Comparison of ENCODE assay signal across 16 cellular contexts in the genomic region with DNA sequence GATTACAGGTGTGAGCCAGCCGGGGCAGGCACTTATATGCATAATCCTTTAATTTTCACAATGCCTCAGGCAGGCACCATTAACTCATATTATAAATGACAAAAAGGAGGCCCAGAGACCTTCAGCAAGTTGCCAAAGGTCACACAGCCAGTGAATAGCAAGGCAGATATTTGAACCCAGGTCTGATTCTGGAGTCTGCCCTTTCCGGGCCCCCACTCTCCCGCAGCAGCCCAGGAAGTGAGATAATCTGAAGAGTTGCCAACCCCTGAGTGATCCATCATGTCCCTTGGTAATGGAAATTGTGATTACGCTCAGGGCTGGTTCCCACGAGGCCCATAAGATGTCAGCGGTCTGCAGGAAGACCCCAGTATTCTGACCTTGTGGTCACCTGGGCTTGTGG.
DNase-seq lines count a peak whose midpoint lies in the region; ATAC-seq and TF ChIP-seq lines count a peak whose summit lies in the region.
"Had no signal": no experiment of that assay in that cellular context is flagged by ENCODE, and none has a peak within 500 bp of the region (broad histone marks: within the 10 kb centered on the region; RNA-seq: fewer than 3 reads in every experiment).

No MANE protein-coding gene starts in this region.

- H3K9me3 ChIP-seq in cardiac muscle cell (ENCODE audit: low read depth) (no peaks in the 10 kb centered on the region), left ventricle myocardium inferior (replicated peaks) (no peaks in the 10 kb centered on the region), tibial artery (no peaks in the 10 kb centered on the region)

- POLR2A ChIA-PET in WTC11 (lab: Charles Lee), result no interaction called here

- TF ChIP-seq CTCF in cardiac muscle cell (IDR thresholded peaks at IDR 0.05; ENCODE audit: low read depth, low read length) (no peak), left ventricle myocardium inferior (IDR thresholded peaks at IDR 0.05; ENCODE audit: borderline replicate concordance) (no peak), brain (conservative IDR thresholded peaks at IDR 0.05) (no peak), mesothelial cell of epicardium (IDR thresholded peaks at IDR 0.05; ENCODE audit: unreplicated experiment) (no peak), tibial artery (IDR thresholded peaks at IDR 0.05) (no peak), endothelial cell (IDR thresholded peaks at IDR 0.05; ENCODE audit: unreplicated experiment) (no peak), WTC11 (IDR thresholded peaks at IDR 0.05) (no peak)

- H3K27me3 Mint-ChIP-seq in brain (peaks cover 9% of the 10 kb centered on the region), mesothelial cell of epicardium (ENCODE audit: low read depth) (peaks cover 22% of the 10 kb centered on the region), endothelial cell (ENCODE audit: unreplicated experiment) (peaks cover 9% of the 10 kb centered on the region), WTC11 (ENCODE audit: low read depth) (peaks cover 17% of the 10 kb centered on the region)

- CTCF ChIA-PET in WTC11 (lab: Charles Lee), result no interaction called here

- H3K4me1 ChIP-seq in cardiac muscle cell (ENCODE audit: low read depth) (peaks cover 8% of the 10 kb centered on the region), left ventricle myocardium inferior (no peaks in the 10 kb centered on the region), tibial artery (peaks cover 0 to 32% (median 15%) of the 10 kb centered on the region in 4 donors)

- intact Hi-C loops in left ventricle myocardium inferior (cut with micrococcal nuclease) (no loop called here), tibial artery (cut with DNase I; ENCODE audit: low total_unique reads) (no loop called here)

- H3K27ac Mint-ChIP-seq in brain (peak overlapping the region in 3 of 5 experiments; percentile 36 to 91 (median 61)), mesothelial cell of epicardium (peak overlapping the region; percentile 4), endothelial cell (ENCODE audit: unreplicated experiment) (no peak overlapping the region), WTC11 (no peak overlapping the region)

- H3K4me3 ChIP-seq in cardiac muscle cell, result no peak overlapping the region
- H3K4me3 ChIP-seq in left ventricle myocardium inferior, result no peak overlapping the region
- no peak overlapping the region for H3K4me3 ChIP-seq in tibial artery
- H3K4me3 ChIP-seq: BLaER1 treated with 17β-estradiol and CSF1 and Interleukin-3, amounts not matched to agents 10 nM and 100 nM had no signal

- H3K36me3 ChIP-seq in cardiac muscle cell, result no peaks in the 10 kb centered on the region
- no peaks in the 10 kb centered on the region for H3K36me3 ChIP-seq in left ventricle myocardium inferior
- H3K36me3 ChIP-seq in tibial artery, result no peaks in the 10 kb centered on the region
- H3K36me3 ChIP-seq: BLaER1 treated with 17β-estradiol and CSF1 and Interleukin-3, amounts not matched to agents 10 nM and 100 nM had no signal

- H3K36me3 Mint-ChIP-seq in brain, result no peaks in the 10 kb centered on the region
- H3K36me3 Mint-ChIP-seq in mesothelial cell of epicardium, result no peaks in the 10 kb centered on the region
- no peaks in the 10 kb centered on the region for H3K36me3 Mint-ChIP-seq in endothelial cell (ENCODE audit: low read depth, unreplicated experiment)
- no peaks in the 10 kb centered on the region; the same call in 1 of the 2 replicates for H3K36me3 Mint-ChIP-seq in WTC11

- H3K27me3 ChIP-seq in cardiac muscle cell (no peaks in the 10 kb centered on the region), left ventricle myocardium inferior (ENCODE audit: low read depth) (peaks cover 8% of the 10 kb centered on the region), tibial artery (no peaks in the 10 kb centered on the region)
- H3K27me3 ChIP-seq: BLaER1 treated with 17β-estradiol and CSF1 and Interleukin-3, amounts not matched to agents 10 nM and 100 nM had no signal

- peak in 1 of 2 donors; percentile 36 for DNase-seq in cardiac muscle cell (ENCODE audit: low read depth in 1 of 2, low spot score in 1 of 2)
- no peak for DNase-seq in left ventricle myocardium inferior
- no peak for DNase-seq in mesothelial cell of epicardium (ENCODE audit: low spot score in 2 of 2, unreplicated experiment in 2 of 2)
- DNase-seq in tibial artery, result no peak
- DNase-seq in endothelial cell (ENCODE audit: low spot score), result no peak
- no peak for DNase-seq in WTC11 (ENCODE audit: low spot score)
- no peak for DNase-seq in LoVo (ENCODE audit: low spot score)
- DNase-seq: 8988T, DMS 273 treated with DMSO at 0.1 percent for 48 hours, H7, Kasumi-1, NCI-H2029, NCI-H510A, NCI-H82 had no signal

- H3K4me3 Mint-ChIP-seq in brain, result no peak overlapping the region
- no peak overlapping the region for H3K4me3 Mint-ChIP-seq in mesothelial cell of epicardium
- no peak overlapping the region for H3K4me3 Mint-ChIP-seq in endothelial cell (ENCODE audit: unreplicated experiment)
- no peak overlapping the region for H3K4me3 Mint-ChIP-seq in WTC11

- H3K9me3 Mint-ChIP-seq in brain (peaks cover 0 to 18% (median 0%) of the 10 kb centered on the region in 5 experiments), mesothelial cell of epicardium (no peaks in the 10 kb centered on the region), endothelial cell (ENCODE audit: unreplicated experiment) (no peaks in the 10 kb centered on the region), WTC11 (peaks cover 13% of the 10 kb centered on the region)

- H3K27ac ChIP-seq in cardiac muscle cell, result peak overlapping the region; percentile 72
- H3K27ac ChIP-seq in left ventricle myocardium inferior (replicated peaks), result no peak overlapping the region
- peak overlapping the region; percentile 57 to 64 for H3K27ac ChIP-seq in tibial artery
- H3K27ac ChIP-seq: BLaER1 treated with 17β-estradiol and CSF1 and Interleukin-3, amounts not matched to agents 10 nM and 100 nM had no signal

- no peak for ATAC-seq in WTC11

- H3K4me1 Mint-ChIP-seq in brain, result peaks cover 37% of the 10 kb centered on the region
- H3K4me1 Mint-ChIP-seq in mesothelial cell of epicardium, result peaks cover 43% of the 10 kb centered on the region
- H3K4me1 Mint-ChIP-seq in endothelial cell (ENCODE audit: unreplicated experiment), result peaks cover 15% of the 10 kb centered on the region
- peaks cover 39% of the 10 kb centered on the region for H3K4me1 Mint-ChIP-seq in WTC11

TF ChIP-seq in WTC11, 78 proteins besides CTCF, POLR2A, EP300 and RAD21:
- no peak for TF ChIP-seq CREB1 (CRISPR knock-in tag; IDR thresholded peaks at IDR 0.05)
- TF ChIP-seq ATF1 (CRISPR knock-in tag; IDR thresholded peaks at IDR 0.05), result no peak
- no peak for TF ChIP-seq FOXP1 (CRISPR knock-in tag; IDR thresholded peaks at IDR 0.05; ENCODE audit: borderline replicate concordance)
- TF ChIP-seq ZNF263 (CRISPR knock-in tag; IDR thresholded peaks at IDR 0.05; ENCODE audit: low read depth), result no peak
- no peak for TF ChIP-seq HMGA2 (CRISPR knock-in tag; IDR thresholded peaks at IDR 0.05)
- TF ChIP-seq, protein P1, sequence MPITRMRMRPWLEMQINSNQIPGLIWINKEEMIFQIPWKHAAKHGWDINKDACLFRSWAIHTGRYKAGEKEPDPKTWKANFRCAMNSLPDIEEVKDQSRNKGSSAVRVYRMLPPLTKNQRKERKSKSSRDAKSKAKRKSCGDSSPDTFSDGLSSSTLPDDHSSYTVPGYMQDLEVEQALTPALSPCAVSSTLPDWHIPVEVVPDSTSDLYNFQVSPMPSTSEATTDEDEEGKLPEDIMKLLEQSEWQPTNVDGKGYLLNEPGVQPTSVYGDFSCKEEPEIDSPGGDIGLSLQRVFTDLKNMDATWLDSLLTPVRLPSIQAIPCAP (CRISPR knock-in tag; IDR thresholded peaks at IDR 0.05), result no peak
- no peak for TF ChIP-seq IRF2 (CRISPR knock-in tag; IDR thresholded peaks at IDR 0.05; ENCODE audit: borderline replicate concordance, low read depth)
- TF ChIP-seq, protein P2, sequence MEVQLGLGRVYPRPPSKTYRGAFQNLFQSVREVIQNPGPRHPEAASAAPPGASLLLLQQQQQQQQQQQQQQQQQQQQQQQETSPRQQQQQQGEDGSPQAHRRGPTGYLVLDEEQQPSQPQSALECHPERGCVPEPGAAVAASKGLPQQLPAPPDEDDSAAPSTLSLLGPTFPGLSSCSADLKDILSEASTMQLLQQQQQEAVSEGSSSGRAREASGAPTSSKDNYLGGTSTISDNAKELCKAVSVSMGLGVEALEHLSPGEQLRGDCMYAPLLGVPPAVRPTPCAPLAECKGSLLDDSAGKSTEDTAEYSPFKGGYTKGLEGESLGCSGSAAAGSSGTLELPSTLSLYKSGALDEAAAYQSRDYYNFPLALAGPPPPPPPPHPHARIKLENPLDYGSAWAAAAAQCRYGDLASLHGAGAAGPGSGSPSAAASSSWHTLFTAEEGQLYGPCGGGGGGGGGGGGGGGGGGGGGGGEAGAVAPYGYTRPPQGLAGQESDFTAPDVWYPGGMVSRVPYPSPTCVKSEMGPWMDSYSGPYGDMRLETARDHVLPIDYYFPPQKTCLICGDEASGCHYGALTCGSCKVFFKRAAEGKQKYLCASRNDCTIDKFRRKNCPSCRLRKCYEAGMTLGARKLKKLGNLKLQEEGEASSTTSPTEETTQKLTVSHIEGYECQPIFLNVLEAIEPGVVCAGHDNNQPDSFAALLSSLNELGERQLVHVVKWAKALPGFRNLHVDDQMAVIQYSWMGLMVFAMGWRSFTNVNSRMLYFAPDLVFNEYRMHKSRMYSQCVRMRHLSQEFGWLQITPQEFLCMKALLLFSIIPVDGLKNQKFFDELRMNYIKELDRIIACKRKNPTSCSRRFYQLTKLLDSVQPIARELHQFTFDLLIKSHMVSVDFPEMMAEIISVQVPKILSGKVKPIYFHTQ (CRISPR knock-in tag; IDR thresholded peaks at IDR 0.05), result no peak
- TF ChIP-seq ZNF396 (CRISPR knock-in tag; IDR thresholded peaks at IDR 0.05; ENCODE audit: borderline replicate concordance), result no peak
- no peak for TF ChIP-seq TEAD4 (CRISPR knock-in tag; IDR thresholded peaks at IDR 0.05)
- TF ChIP-seq KAT7 (CRISPR knock-in tag; IDR thresholded peaks at IDR 0.05; ENCODE audit: borderline replicate concordance), result no peak
- TF ChIP-seq JUN (CRISPR knock-in tag; IDR thresholded peaks at IDR 0.05), result no peak

Comparison
In these comparisons a context has a peak if more than half of its experiments do, and no peak if none do; other contexts are left out.
1. H3K27ac Mint-ChIP-seq: peak in brain (3 of 5) and mesothelial cell of epicardium (single experiment); none in endothelial cell (single experiment) and WTC11 (single experiment).